Comparison of ENCODE assay signal across 17 cellular contexts in the genomic region with DNA sequence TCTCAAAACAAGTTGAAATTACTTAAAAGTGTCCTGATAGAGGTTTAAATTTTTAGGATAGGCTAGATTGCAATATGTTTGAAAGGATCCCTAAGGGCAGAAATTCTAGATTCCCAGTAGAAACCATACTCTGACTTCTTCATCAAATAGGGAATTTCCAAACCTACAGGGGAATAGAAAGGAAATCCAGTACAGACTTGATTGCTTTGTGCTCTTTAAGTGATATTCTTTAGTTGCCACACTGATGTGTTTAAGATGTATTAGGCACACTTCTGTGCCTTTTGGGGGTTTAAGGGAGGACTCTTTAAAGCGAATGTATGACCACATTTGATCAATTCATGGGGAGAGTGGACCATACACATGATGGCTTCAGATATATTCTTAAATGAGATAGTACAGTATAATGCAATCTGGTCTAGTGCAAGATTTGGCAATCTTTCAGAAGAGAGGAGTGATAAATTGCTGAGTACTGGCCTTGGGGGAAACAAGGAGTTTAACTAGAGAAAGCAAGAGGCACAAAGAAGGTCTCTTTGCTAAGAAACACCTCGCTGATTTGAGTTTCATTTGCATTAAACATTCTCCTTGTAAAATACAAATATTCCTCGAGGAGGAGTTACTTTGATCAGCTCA.
DNase-seq lines count a peak whose midpoint lies in the region; ATAC-seq, FAIRE-seq and TF ChIP-seq lines count a peak whose summit lies in the region.
"Had no signal": no experiment of that assay in that cellular context is flagged by ENCODE, and none has a peak within 500 bp of the region (broad histone marks: within the 10 kb centered on the region; RNA-seq: fewer than 3 reads in every experiment).

No MANE protein-coding gene starts in this region.

- CTCF ChIA-PET in A549 (lab: Yijun Ruan, JAX) (interaction anchor here (1.1 kb wide), 1 partner anchor 18 kb away, joined by 3 read pairs; no protein-coding TSS in a partner anchor), HEK293 (lab: Yijun Ruan, JAX) (no interaction called here)

- peak overlapping the region; percentile 60 to 85 for H3K27ac ChIP-seq in A549
- no peak overlapping the region for H3K27ac ChIP-seq in HEK293 (ENCODE audit: extremely low read depth, low read depth, low read length)
- H3K27ac ChIP-seq in foreskin keratinocyte: peak overlapping the region; percentile 75
- H3K27ac ChIP-seq: KMS-11, SK-N-MC had no signal

- H3K4me2 ChIP-seq in A549: peak overlapping the region; percentile 62
- H3K4me2 ChIP-seq: KMS-11 had no signal

- FAIRE-seq in A549 (lab: Jason Lieb, UNC): peak; percentile 70
- FAIRE-seq: HepG2 had no signal

- TF ChIP-seq CTCF in A549 (IDR thresholded peaks at IDR 0.05) (no peak), HEK293 (tag by site-specific recombination; IDR thresholded peaks at IDR 0.05) (no peak), foreskin keratinocyte (conservative IDR thresholded peaks at IDR 0.05) (no peak)

- 33% methylated on average over 3 of the region's 3 CpGs for WGBS in A549 (ENCODE audit: missing lambda C conversion rate)

- H3K4me3 ChIP-seq in A549 (no peak overlapping the region), HEK293 (ENCODE audit: low read depth, low read length) (no peak overlapping the region)
- H3K4me3 ChIP-seq: SK-N-MC had no signal

- no peak for TF ChIP-seq POLR2A in A549 (IDR thresholded peaks at IDR 0.05; ENCODE audit: low read length)

- DNase-seq in A549 (ENCODE audit: low read depth in 1 of 2, low spot score in 1 of 2) (peak in 1 of 2 experiments; percentile 18), astrocyte of the hippocampus (ENCODE audit: low read depth, low spot score) (peak; percentile 15), foreskin keratinocyte (peak; percentile 42 to 71), cardiac septum (ENCODE audit: low spot score) (no peak)
- DNase-seq in activated CD4-positive, alpha-beta T cell treated with anti-CD3 and anti-CD28 coated beads, Interleukin-2, amount 50 U/mL, for 4 hours: no peak
- DNase-seq: AML-193, NCI-H1092, NCI-H146, NCI-H2081, NCI-H748 treated with DMSO at 0.1 percent for 48 hours had no signal

- TF ChIP-seq EP300 in A549 (IDR thresholded peaks at IDR 0.05): no peak

- no peak for TF ChIP-seq RAD21 in A549 (conservative IDR thresholded peaks at IDR 0.05 in 1 of 2, IDR thresholded peaks at IDR 0.05 in 1 of 2)

- peak; percentile 63 to 67; a peak in 5 of 6 replicates for ATAC-seq in A549
- peak; percentile 51 for ATAC-seq in foreskin keratinocyte
- ATAC-seq in GM18909 (IDR thresholded peaks at IDR 0.05; ENCODE audit: poor library complexity, unreplicated experiment): no peak
- no peak for ATAC-seq in GM21723 (IDR thresholded peaks at IDR 0.05; ENCODE audit: unreplicated experiment)
- ATAC-seq: HepG2, Right ventricle myocardium inferior had no signal

- no peaks in the 10 kb centered on the region for H3K36me3 ChIP-seq in HEK293 (ENCODE audit: control insufficient read depth in 2 of 2, insufficient read depth in 1 of 2, low read length in 2 of 2)

- H3K9me3 ChIP-seq in A549: 0 out of 3 replicates have a peak, but pooled peaks cover 3% of the 10 kb centered on the region
- no peaks in the 10 kb centered on the region for H3K9me3 ChIP-seq in HEK293 (ENCODE audit: control insufficient read depth, insufficient read depth, low read depth, low read length)

- H3K4me1 ChIP-seq in A549 (peaks cover 17% of the 10 kb centered on the region), HEK293 (ENCODE audit: control insufficient read depth, insufficient read depth, low read length) (no peaks in the 10 kb centered on the region), foreskin keratinocyte (peaks cover 17% of the 10 kb centered on the region)

- H3K27me3 ChIP-seq in foreskin keratinocyte: no peaks in the 10 kb centered on the region

- intact Hi-C loops in cardiac septum (cut with DNase I): no loop called here

- POLR2A ChIA-PET in A549 (lab: Yijun Ruan, JAX): no interaction called here
- POLR2A ChIA-PET in HEK293 (lab: Yijun Ruan, JAX): no interaction called here

TF ChIP-seq in A549, 52 proteins besides CTCF, POLR2A, EP300 and RAD21:
- peak in 1 of 2 experiments; percentile 43; a peak in 1 of 4 replicates for TF ChIP-seq CEBPB (IDR thresholded peaks at IDR 0.05)
- TF ChIP-seq POLR2AphosphoS2 (conservative IDR thresholded peaks at IDR 0.05; ENCODE audit: low read length): no peak
- TF ChIP-seq JUNB (IDR thresholded peaks at IDR 0.05): no peak
- TF ChIP-seq, protein P1, sequence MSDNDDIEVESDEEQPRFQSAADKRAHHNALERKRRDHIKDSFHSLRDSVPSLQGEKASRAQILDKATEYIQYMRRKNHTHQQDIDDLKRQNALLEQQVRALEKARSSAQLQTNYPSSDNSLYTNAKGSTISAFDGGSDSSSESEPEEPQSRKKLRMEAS (IDR thresholded peaks at IDR 0.05): 0 out of 2 replicates have a peak, but pooled peaks have one; percentile 2

TF ChIP-seq in HEK293, 187 proteins besides CTCF, POLR2A, EP300 and RAD21:
- TF ChIP-seq ZNF664 (tag by site-specific recombination; IDR thresholded peaks at IDR 0.05) (peak; percentile 82), TRIM28 (IDR thresholded peaks at IDR 0.05; ENCODE audit: borderline replicate concordance, low read length) (no peak)
- TF ChIP-seq, protein P2, sequence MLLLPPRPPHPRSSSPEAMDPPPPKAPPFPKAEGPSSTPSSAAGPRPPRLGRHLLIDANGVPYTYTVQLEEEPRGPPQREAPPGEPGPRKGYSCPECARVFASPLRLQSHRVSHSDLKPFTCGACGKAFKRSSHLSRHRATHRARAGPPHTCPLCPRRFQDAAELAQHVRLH (tag by site-specific recombination; IDR thresholded peaks at IDR 0.05): no peak

Comparison
In these comparisons a context has a peak if more than half of its experiments do, and no peak if none do; other contexts are left out.
1. ATAC-seq: peak in A549 (2 of 2) and foreskin keratinocyte (single experiment); none in GM18909 (single experiment) and GM21723 (single experiment).
2. DNase-seq: peak in astrocyte of the hippocampus (single experiment) and foreskin keratinocyte (2 of 2); none in cardiac septum (single experiment) and activated CD4-positive, alpha-beta T cell treated with anti-CD3 and anti-CD28 coated beads, Interleukin-2, amount 50 U/mL, for 4 hours (0 of 2).